Comparison of ENCODE assay signal across 8 cellular contexts in the genomic region with DNA sequence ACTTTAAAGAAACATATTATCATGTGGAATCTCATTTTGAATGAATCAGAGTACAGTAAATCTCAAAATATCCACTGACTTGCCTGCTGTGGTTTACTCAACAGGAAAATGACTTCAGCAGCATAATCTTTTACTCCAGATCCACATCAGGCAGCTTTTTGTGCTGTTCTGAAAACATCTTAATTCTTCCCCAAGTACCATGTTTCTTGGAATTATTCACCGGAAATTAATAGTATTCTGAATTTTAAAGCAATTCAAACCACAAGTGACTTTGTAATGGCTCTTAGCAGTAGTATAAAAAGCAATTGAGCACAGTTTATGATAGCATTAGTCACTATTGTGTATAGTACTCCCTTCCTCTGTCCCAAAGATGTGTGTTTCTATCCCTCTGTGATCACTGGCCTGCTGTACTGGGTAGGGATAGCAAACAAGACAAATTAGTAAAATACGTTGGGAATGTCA.
A peak's percentile ranks its signal among the peaks of the same experiment; 100 is the strongest.
DNase-seq lines count a peak whose midpoint lies in the region; ATAC-seq and TF ChIP-seq lines count a peak whose summit lies in the region.

No MANE protein-coding gene starts in this region.

- H3K4me1 Mint-ChIP-seq in osteocyte (ENCODE audit: unreplicated experiment) (peaks cover 63% of the 10 kb centered on the region), type B pancreatic cell (ENCODE audit: unreplicated experiment) (peaks cover 37% of the 10 kb centered on the region)

- no peak overlapping the region for H3K4me3 Mint-ChIP-seq in osteocyte (ENCODE audit: unreplicated experiment)
- no peak overlapping the region for H3K4me3 Mint-ChIP-seq in type B pancreatic cell

- peaks cover 7% of the 10 kb centered on the region for H3K9me3 Mint-ChIP-seq in osteocyte (ENCODE audit: unreplicated experiment)
- no peaks in the 10 kb centered on the region for H3K9me3 Mint-ChIP-seq in type B pancreatic cell

- H3K27me3 Mint-ChIP-seq in osteocyte (ENCODE audit: unreplicated experiment) = no peaks in the 10 kb centered on the region
- H3K27me3 Mint-ChIP-seq in type B pancreatic cell = peaks cover 8% of the 10 kb centered on the region

- DNase-seq in AG20443 (ENCODE audit: low spot score) (peak; percentile 78), LoVo (ENCODE audit: low spot score) (peak; percentile 58), dermis blood vessel endothelial cell (peak; percentile 90), osteocyte (ENCODE audit: extremely low spot score, unreplicated experiment) (no peak), type B pancreatic cell (ENCODE audit: extremely low spot score, unreplicated experiment) (no peak), NCI-H510A treated with DMSO at 0.1 percent for 48 hours (lab: John Stamatoyannopoulos, UW) (no peak), putamen (ENCODE audit: low spot score) (no peak)

- no peak for ATAC-seq in GM19328 (IDR thresholded peaks at IDR 0.05; ENCODE audit: unreplicated experiment)

- TF ChIP-seq CTCF in osteocyte (IDR thresholded peaks at IDR 0.05) (no peak), type B pancreatic cell (conservative IDR thresholded peaks at IDR 0.05) (no peak)

- peak overlapping the region; percentile 92 for H3K27ac Mint-ChIP-seq in osteocyte (ENCODE audit: unreplicated experiment)
- H3K27ac Mint-ChIP-seq in type B pancreatic cell = no peak overlapping the region

- H3K36me3 Mint-ChIP-seq in osteocyte (ENCODE audit: unreplicated experiment) (no peaks in the 10 kb centered on the region), type B pancreatic cell (no peaks in the 10 kb centered on the region)

Comparison
In these comparisons a context has a peak if more than half of its experiments do, and no peak if none do; other contexts are left out.
1. DNase-seq: peak in AG20443 (single experiment), LoVo (single experiment) and dermis blood vessel endothelial cell (single experiment); none in osteocyte (single experiment), type B pancreatic cell (single experiment), NCI-H510A treated with DMSO at 0.1 percent for 48 hours (single experiment) and putamen (single experiment).